8 cellular contexts compared by ENCODE assay signal in genomic region chr1:35268282-35269189, GRCh38. TPM values are rescaled to one million over a fixed set of nuclear protein-coding genes. Genes with fewer than 3 reads are reported as not detected.
DNase-seq lines count a peak whose midpoint lies in the region; ATAC-seq and TF ChIP-seq lines count a peak whose summit lies in the region.

Gene ZMYM4, plus strand, starts transcription at chr1:35268709. Its CDS starts 338 bp downstream, at chr1:35269047.

- H3K27me3 ChIP-seq in cardiac muscle cell (no peaks in the 10 kb centered on the region), parathyroid adenoma (ENCODE audit: control insufficient read depth, insufficient read depth, low read length) (no peaks in the 10 kb centered on the region), tibial nerve (no peaks in the 10 kb centered on the region)

- H3K9me3 Mint-ChIP-seq in activated naive CD8-positive, alpha-beta T cell treated with anti-CD3 and anti-CD28 coated beads, Interleukin-2, amount 50 U/mL, for 24 hours, result peaks cover 5% of the 10 kb centered on the region

- peak within 1 kb of the TSS; percentile 99 for H3K27ac ChIP-seq in cardiac muscle cell
- peak within 1 kb of the TSS; percentile 56 for H3K27ac ChIP-seq in parathyroid adenoma
- peak within 1 kb of the TSS; percentile 26 to 92 (median 88) for H3K27ac ChIP-seq in tibial nerve

- no peak for TF ChIP-seq POLR2A in tibial nerve (IDR thresholded peaks at IDR 0.05)

- peak within 1 kb of the TSS; percentile 84 for H3K4me3 Mint-ChIP-seq in activated naive CD8-positive, alpha-beta T cell treated with anti-CD3 and anti-CD28 coated beads, Interleukin-2, amount 50 U/mL, for 24 hours

- H3K79me2 ChIP-seq in parathyroid adenoma, result peaks cover 2% of the 10 kb centered on the region

- H3K4me3 ChIP-seq in cardiac muscle cell (peak within 1 kb of the TSS; percentile 90), parathyroid adenoma (ENCODE audit: low read depth, low read length) (peak within 1 kb of the TSS; percentile 71), tibial nerve (peak within 1 kb of the TSS; percentile 85 to 95 (median 92))

- DNase-seq in GM10248 (ENCODE audit: extremely low spot score) (peak; percentile 94), NCI-H1105 treated with DMSO at 0.1 percent for 48 hours (lab: John Stamatoyannopoulos, UW) (peak; percentile 96), SW480 (ENCODE audit: low spot score) (peak; percentile 94), cardiac muscle cell (ENCODE audit: low read depth in 1 of 2, low spot score in 1 of 2) (peak; percentile 98 to 99), tibial nerve (ENCODE audit: low spot score in 2 of 2) (peak; percentile 69 to 76)
- peak; percentile 90 for DNase-seq in activated naive CD8-positive, alpha-beta T cell treated with anti-CD3 and anti-CD28 coated beads, Interleukin-2, amount 50 U/mL, for 24 hours

- WGBS in tibial nerve, 2 donors, result 2 to 4% methylated on average over 36 to 51 of the region's 65 CpGs

- CTCF ChIA-PET in GM10248 (lab: Yijun Ruan, JAX), result interaction anchor here (1.5 to 1.9 kb wide), 2 partner anchors 9 to 182 kb away, joined by 3 to 6 read pairs; no protein-coding TSS in a partner anchor

- peak within 1 kb of the TSS; percentile 83 for H3K4me2 ChIP-seq in parathyroid adenoma (ENCODE audit: low read length)

- H3K9me3 ChIP-seq in cardiac muscle cell (ENCODE audit: low read depth) (no peaks in the 10 kb centered on the region), parathyroid adenoma (ENCODE audit: control insufficient read depth, low read length) (no peaks in the 10 kb centered on the region), tibial nerve (no peaks in the 10 kb centered on the region)

- H3K4me1 Mint-ChIP-seq in activated naive CD8-positive, alpha-beta T cell treated with anti-CD3 and anti-CD28 coated beads, Interleukin-2, amount 50 U/mL, for 24 hours, result peaks cover 32% of the 10 kb centered on the region

- TF ChIP-seq CTCF in GM10248 (IDR thresholded peaks at IDR 0.05; ENCODE audit: control extremely low read depth, extremely low read depth, low read depth, missing control alignments) (no peak), cardiac muscle cell (IDR thresholded peaks at IDR 0.05; ENCODE audit: low read depth, low read length) (no peak), parathyroid adenoma (IDR thresholded peaks at IDR 0.05) (no peak), tibial nerve (IDR thresholded peaks at IDR 0.05) (peak in 1 of 5 experiments; percentile 24)

- POLR2A ChIA-PET in GM10248 (lab: Yijun Ruan, JAX), result no interaction called here

- H3K9ac ChIP-seq in parathyroid adenoma, result peak within 1 kb of the TSS; percentile 28

- H2AFZ ChIP-seq in parathyroid adenoma, result peak within 1 kb of the TSS; percentile 84

- peaks cover 7% of the 10 kb centered on the region for H3K27me3 Mint-ChIP-seq in activated naive CD8-positive, alpha-beta T cell treated with anti-CD3 and anti-CD28 coated beads, Interleukin-2, amount 50 U/mL, for 24 hours

- TF ChIP-seq EP300 in tibial nerve (IDR thresholded peaks at IDR 0.05), result peak; percentile 33 to 76

- H3K36me3 Mint-ChIP-seq in activated naive CD8-positive, alpha-beta T cell treated with anti-CD3 and anti-CD28 coated beads, Interleukin-2, amount 50 U/mL, for 24 hours (ENCODE audit: low read depth), result peaks cover 15% of the 10 kb centered on the region

- peak; percentile 88 for ATAC-seq in HG02610 (IDR thresholded peaks at IDR 0.05; ENCODE audit: unreplicated experiment)
- peak; percentile 93 for ATAC-seq in activated naive CD8-positive, alpha-beta T cell treated with anti-CD3 and anti-CD28 coated beads, Interleukin-2, amount 50 U/mL, for 24 hours

- H3K27ac Mint-ChIP-seq in activated naive CD8-positive, alpha-beta T cell treated with anti-CD3 and anti-CD28 coated beads, Interleukin-2, amount 50 U/mL, for 24 hours, result peak within 1 kb of the TSS; percentile 94

- H3K4me1 ChIP-seq in cardiac muscle cell (ENCODE audit: low read depth), result no peaks in the 10 kb centered on the region
- peaks cover 4% of the 10 kb centered on the region for H3K4me1 ChIP-seq in parathyroid adenoma
- peaks cover 0 to 32% (median 6%) of the 10 kb centered on the region in 4 donors for H3K4me1 ChIP-seq in tibial nerve

- H3K36me3 ChIP-seq in cardiac muscle cell (no peaks in the 10 kb centered on the region), parathyroid adenoma (ENCODE audit: control insufficient read depth, insufficient read depth, low read length) (no peaks in the 10 kb centered on the region), tibial nerve (peaks cover 0 to 6% (median 0%) of the 10 kb centered on the region in 3 donors)

RNA-seq across cellular contexts. Expression of gene ZMYM4, which starts in this region (rescaled TPM):
- total RNA-seq in cardiac muscle cell (28.2 and 34.8 TPM in 2 replicates), tibial nerve (10 to 100 TPM; 22.2 to 38.7 (median 26.5) TPM)
- polyA plus RNA-seq in cardiac muscle cell, result 27.9 and 35.9 TPM in 2 replicates

Comparison
In these comparisons a context has a peak if more than half of its experiments do, and no peak if none do; other contexts are left out.
1. Peak in every context shown above with its lines: DNase-seq, ATAC-seq, H3K4me3 ChIP-seq and H3K27ac ChIP-seq.